In genomic region chr1:179082308-179083030, GRCh38 we compare ENCODE assay signal across 8 cellular contexts. TPM values are rescaled to one million over a fixed set of nuclear protein-coding genes. Genes with fewer than 3 reads are reported as not detected.
DNase-seq lines count a peak whose midpoint lies in the region; ATAC-seq and TF ChIP-seq lines count a peak whose summit lies in the region.

No MANE protein-coding gene starts in this region.

- H3K4me1 ChIP-seq in DOHH2 (ENCODE audit: control insufficient read depth, low read length) = peaks cover 56% of the 10 kb centered on the region

- H3K36me3 ChIP-seq in DOHH2 (ENCODE audit: control insufficient read depth, low read length) = peaks cover 47% of the 10 kb centered on the region

- TF ChIP-seq CTCF in DOHH2 (IDR thresholded peaks at IDR 0.05; ENCODE audit: low read depth, low read length, poor library complexity, severe bottlenecking) = no peak

- 0 out of 2 replicates have a peak, but pooled peaks cover 7% of the 10 kb centered on the region for H4K20me1 ChIP-seq in DOHH2 (ENCODE audit: control insufficient read depth, insufficient read depth, low read depth, low read length)

- peak overlapping the region; percentile 98 for H3K4me2 ChIP-seq in DOHH2 (ENCODE audit: low read length)

- H3K27ac ChIP-seq in DOHH2 (ENCODE audit: low read depth, low read length) = peak overlapping the region; percentile 83
- peak overlapping the region; percentile 36 for H3K27ac ChIP-seq in caudate nucleus (ENCODE audit: low read depth, low read length)

- H3K27me3 ChIP-seq in DOHH2 (ENCODE audit: control insufficient read depth, low read length) = no peaks in the 10 kb centered on the region

- H3K4me3 ChIP-seq in DOHH2 (ENCODE audit: low read length) = peak overlapping the region; percentile 81

- no peaks in the 10 kb centered on the region for H3K9me3 ChIP-seq in DOHH2 (ENCODE audit: control insufficient read depth, insufficient read depth, low read length)

- ATAC-seq in GM21447 (IDR thresholded peaks at IDR 0.05; ENCODE audit: unreplicated experiment) (peak; percentile 6), left colon (peak; percentile 47)

- peaks cover 62% of the 10 kb centered on the region for H3K79me2 ChIP-seq in DOHH2 (ENCODE audit: control insufficient read depth, low read length)

- intact Hi-C loops in left colon (cut with DNase I, micrococcal nuclease) = loop anchor here in 1 of 2 donors (5.0 kb wide), 1 partner anchor 285 kb away; the partner anchor contains the start of gene AXDND1

- DNase-seq in HT1080 (ENCODE audit: low read depth) = peak; percentile 33
- DNase-seq in T-helper 9 cell = peak; percentile 25
- peak in 15 of 61 donors; percentile 10 to 60 (median 45) for DNase-seq in caudate nucleus (lab: John Stamatoyannopoulos, UW)
- peak; percentile 39 to 62 for DNase-seq in left colon
- peak; percentile 31 for DNase-seq in stimulated activated CD4-positive, alpha-beta T cell treated with anti-CD3 and anti-CD28 coated beads, Interleukin-4, amount 100 ng/mL, for 24 hours
- DNase-seq in kidney glomerular epithelial cell (lab: John Stamatoyannopoulos, UW) = no peak

- H3K9me2 ChIP-seq in DOHH2 (replicated peaks; ENCODE audit: control insufficient read depth, low read length) = no peaks in the 10 kb centered on the region

- H3F3A ChIP-seq in DOHH2 (ENCODE audit: control insufficient read depth, insufficient read depth) = peaks cover 3% of the 10 kb centered on the region

RNA-seq across cellular contexts. Expression of gene TOR3A, which starts 0.6 kb away (rescaled TPM):
- 48.2 and 94.6 TPM in 2 replicates for total RNA-seq in HT1080 (2014; rRNA removed; shearing (Covaris generic))
- 56.0 and 62.2 TPM in 2 replicates for polyA plus RNA-seq in HT1080 (2015; cell fraction: cytosol; rRNA removed)
- 44.3 and 45.9 TPM in 2 replicates for polyA plus RNA-seq in HT1080 (2015; cell fraction: nucleus; rRNA removed)
- 10 to 100 TPM; 26.9 to 27.4 TPM for total RNA-seq in left colon

RNA-seq across cellular contexts. Expression of gene FAM20B, which starts 56.8 kb away (rescaled TPM):
- 23.2 and 24.9 TPM in 2 replicates for total RNA-seq in HT1080 (2014; rRNA removed; shearing (Covaris generic))
- polyA plus RNA-seq in HT1080 (2015; cell fraction: cytosol; rRNA removed) = 32.9 and 39.9 TPM in 2 replicates
- 20.1 and 20.9 TPM in 2 replicates for polyA plus RNA-seq in HT1080 (2015; cell fraction: nucleus; rRNA removed)
- total RNA-seq in left colon = 10 to 100 TPM; 32.6 to 36.5 TPM
